ENCODE assay signal across 16 cellular contexts in the genomic region with DNA sequence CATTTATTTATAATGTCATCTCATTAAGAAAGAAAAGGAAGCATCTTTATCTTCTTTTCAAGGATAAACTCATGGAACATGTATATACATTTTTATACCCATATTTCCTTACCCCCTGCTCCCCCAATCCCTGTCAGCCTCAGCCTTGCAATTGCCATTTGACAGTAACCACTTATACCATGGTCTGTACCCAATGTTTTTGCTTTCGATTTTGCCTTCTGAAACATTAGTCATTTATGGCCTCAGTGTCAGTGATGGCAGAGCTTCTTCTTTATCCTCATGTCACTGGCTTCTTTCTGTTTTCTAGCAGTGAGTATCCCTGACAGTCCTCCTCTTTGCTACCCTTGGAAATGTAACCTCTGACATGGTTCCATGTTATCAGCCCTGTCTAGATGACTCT.
A peak's percentile ranks its signal among the peaks of the same experiment; 100 is the strongest.
DNase-seq lines count a peak whose midpoint lies in the region; ATAC-seq, FAIRE-seq and TF ChIP-seq lines count a peak whose summit lies in the region.
"Had no signal": no experiment of that assay in that cellular context is flagged by ENCODE, and none has a peak within 500 bp of the region (broad histone marks: within the 10 kb centered on the region; RNA-seq: fewer than 3 reads in every experiment).

No MANE protein-coding gene starts in this region.

- no peak overlapping the region for H3K4me3 Mint-ChIP-seq in T-helper 2 cell treated with Interferon-gamma antibody and Interleukin-4, amounts not matched to agents 5 μg/mL and 100 μg/mL, for 36 hours
- H3K4me3 Mint-ChIP-seq: endodermal cell; stimulated activated naive CD8-positive, alpha-beta T cell treated with anti-CD3 and anti-CD28 coated beads, Interleukin-15, Interleukin-2, amounts not matched to agents 100 ng/mL and 50 ng/mL, for 24 hours had no signal

- no peaks in the 10 kb centered on the region for H3K9me3 Mint-ChIP-seq in T-helper 2 cell treated with Interferon-gamma antibody and Interleukin-4, amounts not matched to agents 5 μg/mL and 100 μg/mL, for 36 hours
- H3K9me3 Mint-ChIP-seq: endodermal cell; stimulated activated naive CD8-positive, alpha-beta T cell treated with anti-CD3 and anti-CD28 coated beads, Interleukin-15, Interleukin-2, amounts not matched to agents 100 ng/mL and 50 ng/mL, for 24 hours had no signal

- ATAC-seq in GM19395 (IDR thresholded peaks at IDR 0.05; ENCODE audit: unreplicated experiment) (peak; percentile 71), HG03280 (IDR thresholded peaks at IDR 0.05; ENCODE audit: unreplicated experiment) (peak; percentile 54)

- FAIRE-seq in TTC549 (lab: Jason Lieb, UNC): peak; percentile 70

- no peak for TF ChIP-seq CTCF in GM12865 (IDR thresholded peaks at IDR 0.05; ENCODE audit: insufficient read depth, low read depth, low read length, missing control alignments)

- H3K4me1 Mint-ChIP-seq in T-helper 2 cell treated with Interferon-gamma antibody and Interleukin-4, amounts not matched to agents 5 μg/mL and 100 μg/mL, for 36 hours (ENCODE audit: low read depth): peaks cover 8% of the 10 kb centered on the region

- DNase-seq in GM12865 (ENCODE audit: low read depth) (peak; percentile 38), NCI-H345 (lab: John Stamatoyannopoulos, UW) (no peak), HuH-7 (ENCODE audit: low spot score) (no peak), COR-L47 (lab: John Stamatoyannopoulos, UW) (no peak)
- DNase-seq in T-helper 2 cell treated with Interferon-gamma antibody and Interleukin-4, amounts not matched to agents 5 μg/mL and 100 μg/mL, for 36 hours (ENCODE audit: low spot score): no peak
- DNase-seq: activated CD4-positive, alpha-beta T cell treated with anti-CD3 and anti-CD28 coated beads for 4 hours; activated gamma-delta T cell; AML-193; DMS153; endodermal cell; NCI-H2029 treated with DMSO at 0.1 percent for 48 hours; stimulated activated CD4-positive, alpha-beta T cell treated with anti-CD3 and anti-CD28 coated beads, Interleukin-4, amount 100 ng/mL, for 4 hours had no signal

- peaks cover 13% of the 10 kb centered on the region for H3K27me3 Mint-ChIP-seq in T-helper 2 cell treated with Interferon-gamma antibody and Interleukin-4, amounts not matched to agents 5 μg/mL and 100 μg/mL, for 36 hours (ENCODE audit: low read depth)
- H3K27me3 Mint-ChIP-seq: stimulated activated naive CD8-positive, alpha-beta T cell treated with anti-CD3 and anti-CD28 coated beads, Interleukin-15, Interleukin-2, amounts not matched to agents 100 ng/mL and 50 ng/mL, for 24 hours had no signal

- H3K27ac Mint-ChIP-seq in T-helper 2 cell treated with Interferon-gamma antibody and Interleukin-4, amounts not matched to agents 5 μg/mL and 100 μg/mL, for 36 hours: no peak overlapping the region
- H3K27ac Mint-ChIP-seq: endodermal cell; stimulated activated naive CD8-positive, alpha-beta T cell treated with anti-CD3 and anti-CD28 coated beads, Interleukin-15, Interleukin-2, amounts not matched to agents 100 ng/mL and 50 ng/mL, for 24 hours had no signal

- no peaks in the 10 kb centered on the region for H3K36me3 Mint-ChIP-seq in T-helper 2 cell treated with Interferon-gamma antibody and Interleukin-4, amounts not matched to agents 5 μg/mL and 100 μg/mL, for 36 hours (ENCODE audit: low read depth)

- H3K4me3 ChIP-seq in GM12865 (ENCODE audit: low read depth, low read length): no peak overlapping the region
